ENCODE assay signal across 15 cellular contexts in the genomic region with DNA sequence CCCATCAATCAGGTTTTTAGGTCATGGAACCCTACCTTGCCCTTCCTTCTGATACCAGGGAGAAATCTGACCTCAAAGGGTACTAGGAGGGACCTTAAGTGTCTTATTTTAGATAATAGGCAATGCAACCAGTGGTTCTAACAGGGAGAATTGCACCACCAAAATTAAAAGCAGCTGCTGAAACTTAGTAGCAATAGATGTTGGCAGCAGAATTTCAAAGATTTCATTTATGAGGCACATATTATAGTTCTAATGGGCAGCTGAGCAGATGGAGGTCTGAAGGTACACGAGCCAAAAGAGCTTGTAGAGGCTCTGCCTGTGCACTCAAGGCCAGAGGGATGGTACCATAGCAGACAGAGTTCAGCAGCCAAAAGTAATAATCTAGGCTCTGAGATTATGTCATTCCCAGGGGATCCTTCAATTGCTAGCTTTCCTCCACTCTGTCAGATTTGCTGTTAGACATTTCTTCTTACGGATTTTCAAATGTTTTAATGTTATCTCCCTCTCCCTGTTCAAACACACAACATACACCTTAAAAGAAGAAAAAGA.
A peak's percentile ranks its signal among the peaks of the same experiment; 100 is the strongest.
DNase-seq lines count a peak whose midpoint lies in the region; ATAC-seq lines count a peak whose summit lies in the region.
"Had no signal": no experiment of that assay in that cellular context is flagged by ENCODE, and none has a peak within 500 bp of the region (broad histone marks: within the 10 kb centered on the region; RNA-seq: fewer than 3 reads in every experiment).

No MANE protein-coding gene starts in this region.

- H3K36me3 Mint-ChIP-seq in activated T-helper 17 cell treated with anti-CD3 and anti-CD28 coated beads, Interleukin-2, amount 50 U/mL, for 72 hours (ENCODE audit: low read depth), result no peaks in the 10 kb centered on the region
- H3K36me3 Mint-ChIP-seq: CD14-positive monocyte; CD8-positive, alpha-beta T cell had no signal

- DNase-seq in AG20443 (ENCODE audit: low spot score), result peak; percentile 35
- peak; percentile 14 for DNase-seq in NCI-H446 treated with DMSO at 0.1 percent for 48 hours (lab: John Stamatoyannopoulos, UW)
- DNase-seq in fibroblast of peridontal ligament (ENCODE audit: extremely low read depth), result peak; percentile 88
- DNase-seq in sciatic nerve (ENCODE audit: low spot score), result no peak
- no peak for DNase-seq in T-helper 2 cell
- no peak for DNase-seq in GF-D8 (lab: John Stamatoyannopoulos, UW)
- DNase-seq: ACHN; BE2C; CD8-positive, alpha-beta T cell; COR-L47; DND-41; GDM1 had no signal

- no peaks in the 10 kb centered on the region for H3K4me1 Mint-ChIP-seq in activated T-helper 17 cell treated with anti-CD3 and anti-CD28 coated beads, Interleukin-2, amount 50 U/mL, for 72 hours
- H3K4me1 Mint-ChIP-seq: CD14-positive monocyte had no signal

- peaks cover 3% of the 10 kb centered on the region for H3K9me3 Mint-ChIP-seq in activated T-helper 17 cell treated with anti-CD3 and anti-CD28 coated beads, Interleukin-2, amount 50 U/mL, for 72 hours

- ATAC-seq in sciatic nerve, result peak; percentile 65
- ATAC-seq in activated T-helper 17 cell treated with anti-CD3 and anti-CD28 coated beads, Interleukin-2, amount 50 U/mL, for 72 hours (replicated peaks), result no peak
- ATAC-seq: CD8-positive, alpha-beta T cell; HCT116 had no signal

- no peak overlapping the region for H3K27ac Mint-ChIP-seq in activated T-helper 17 cell treated with anti-CD3 and anti-CD28 coated beads, Interleukin-2, amount 50 U/mL, for 72 hours
- H3K27ac Mint-ChIP-seq: CD14-positive monocyte; CD8-positive, alpha-beta T cell had no signal

- peaks cover 8% of the 10 kb centered on the region for H3K27me3 Mint-ChIP-seq in activated T-helper 17 cell treated with anti-CD3 and anti-CD28 coated beads, Interleukin-2, amount 50 U/mL, for 72 hours

- H3K4me3 Mint-ChIP-seq in activated T-helper 17 cell treated with anti-CD3 and anti-CD28 coated beads, Interleukin-2, amount 50 U/mL, for 72 hours, result no peak overlapping the region
- H3K4me3 Mint-ChIP-seq: CD14-positive monocyte; CD8-positive, alpha-beta T cell had no signal

- intact Hi-C loops in sciatic nerve (cut with DNase I), result no loop called here

Comparison
In these comparisons a context has a peak if more than half of its experiments do, and no peak if none do; other contexts are left out.
1. DNase-seq: peak in AG20443 (single experiment), NCI-H446 treated with DMSO at 0.1 percent for 48 hours (single experiment) and fibroblast of peridontal ligament (single experiment); none in sciatic nerve (single experiment), T-helper 2 cell (0 of 5) and GF-D8 (single experiment).